1 cellular context compared by ENCODE assay signal in genomic region chr10:3852147-3852904, GRCh38.
A peak's percentile ranks its signal among the peaks of the same experiment; 100 is the strongest.
TF ChIP-seq lines count a peak whose summit lies in the region.

No MANE protein-coding gene starts in this region.

TF ChIP-seq in K562, 482 proteins besides CTCF, POLR2A, EP300 and RAD21 (continued from another document and continues in another):
- TF ChIP-seq, protein P1, sequence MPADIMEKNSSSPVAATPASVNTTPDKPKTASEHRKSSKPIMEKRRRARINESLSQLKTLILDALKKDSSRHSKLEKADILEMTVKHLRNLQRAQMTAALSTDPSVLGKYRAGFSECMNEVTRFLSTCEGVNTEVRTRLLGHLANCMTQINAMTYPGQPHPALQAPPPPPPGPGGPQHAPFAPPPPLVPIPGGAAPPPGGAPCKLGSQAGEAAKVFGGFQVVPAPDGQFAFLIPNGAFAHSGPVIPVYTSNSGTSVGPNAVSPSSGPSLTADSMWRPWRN (IDR thresholded peaks at IDR 0.05; ENCODE audit: low read depth) = no peak
- TF ChIP-seq, protein P2, sequence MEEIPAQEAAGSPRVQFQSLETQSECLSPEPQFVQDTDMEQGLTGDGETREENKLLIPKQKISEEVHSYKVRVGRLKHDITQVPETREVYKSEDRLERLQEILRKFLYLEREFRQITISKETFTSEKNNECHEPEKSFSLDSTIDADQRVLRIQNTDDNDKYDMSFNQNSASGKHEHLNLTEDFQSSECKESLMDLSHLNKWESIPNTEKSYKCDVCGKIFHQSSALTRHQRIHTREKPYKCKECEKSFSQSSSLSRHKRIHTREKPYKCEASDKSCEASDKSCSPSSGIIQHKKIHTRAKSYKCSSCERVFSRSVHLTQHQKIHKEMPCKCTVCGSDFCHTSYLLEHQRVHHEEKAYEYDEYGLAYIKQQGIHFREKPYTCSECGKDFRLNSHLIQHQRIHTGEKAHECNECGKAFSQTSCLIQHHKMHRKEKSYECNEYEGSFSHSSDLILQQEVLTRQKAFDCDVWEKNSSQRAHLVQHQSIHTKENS (CRISPR knock-in tag; IDR thresholded peaks at IDR 0.05) = no peak
- TF ChIP-seq FOS (IDR thresholded peaks at IDR 0.05; ENCODE audit: extremely low read depth, insufficient read length) (peak; percentile 73), TCF15 (CRISPR knock-in tag; IDR thresholded peaks at IDR 0.05) (no peak), CEBPG (CRISPR knock-in tag; IDR thresholded peaks at IDR 0.05) (peak; percentile 19; the same call in 1 of the 2 replicates), CEBPG (tag; conservative IDR thresholded peaks at IDR 0.05 in 1 of 2, IDR thresholded peaks at IDR 0.05 in 1 of 2) (peak; percentile 73 to 86), ZNF217 (CRISPR knock-in tag; IDR thresholded peaks at IDR 0.05) (no peak), SREBF1 (IDR thresholded peaks at IDR 0.05; ENCODE audit: borderline replicate concordance, low read depth, low read length) (no peak), BCOR (IDR thresholded peaks at IDR 0.05) (peak; percentile 15; the same call in 1 of the 2 replicates), DLX4 (CRISPR knock-in tag; IDR thresholded peaks at IDR 0.05) (no peak), BRF2 (IDR thresholded peaks at IDR 0.05; ENCODE audit: borderline replicate concordance, insufficient read depth, insufficient read length) (no peak), SAP30 (IDR thresholded peaks at IDR 0.05; ENCODE audit: borderline replicate concordance, insufficient read depth, low read depth, low read length, poor library complexity, severe bottlenecking) (no peak), JUN (IDR thresholded peaks at IDR 0.05; ENCODE audit: borderline replicate concordance, low read depth, low read length) (peak; percentile 96), JUN (CRISPR knock-in tag; IDR thresholded peaks at IDR 0.05; ENCODE audit: borderline replicate concordance) (no peak), CCAR2 (IDR thresholded peaks at IDR 0.05; ENCODE audit: low read depth, low read length) (no peak), XRCC3 (IDR thresholded peaks at IDR 0.05) (no peak), ILF3 (IDR thresholded peaks at IDR 0.05; ENCODE audit: borderline replicate concordance) (no peak), ZNF717 (CRISPR knock-in tag; IDR thresholded peaks at IDR 0.05) (no peak), ETV1 (tag; conservative IDR thresholded peaks at IDR 0.05; ENCODE audit: low read depth) (peak; percentile 83), MAFG (tag; conservative IDR thresholded peaks at IDR 0.05) (peak; percentile 83), NFIC (IDR thresholded peaks at IDR 0.05) (no peak), TFE3 (CRISPR knock-in tag; IDR thresholded peaks at IDR 0.05) (no peak; the same call in 1 of the 2 replicates), ZNF436 (CRISPR knock-in tag; IDR thresholded peaks at IDR 0.05) (no peak), MLLT1 (IDR thresholded peaks at IDR 0.05) (no peak), TAF9B (IDR thresholded peaks at IDR 0.05; ENCODE audit: partially characterized antibody) (peak; percentile 67), HNRNPUL1 (IDR thresholded peaks at IDR 0.05; ENCODE audit: low read length) (no peak)
- TF ChIP-seq, protein P3, sequence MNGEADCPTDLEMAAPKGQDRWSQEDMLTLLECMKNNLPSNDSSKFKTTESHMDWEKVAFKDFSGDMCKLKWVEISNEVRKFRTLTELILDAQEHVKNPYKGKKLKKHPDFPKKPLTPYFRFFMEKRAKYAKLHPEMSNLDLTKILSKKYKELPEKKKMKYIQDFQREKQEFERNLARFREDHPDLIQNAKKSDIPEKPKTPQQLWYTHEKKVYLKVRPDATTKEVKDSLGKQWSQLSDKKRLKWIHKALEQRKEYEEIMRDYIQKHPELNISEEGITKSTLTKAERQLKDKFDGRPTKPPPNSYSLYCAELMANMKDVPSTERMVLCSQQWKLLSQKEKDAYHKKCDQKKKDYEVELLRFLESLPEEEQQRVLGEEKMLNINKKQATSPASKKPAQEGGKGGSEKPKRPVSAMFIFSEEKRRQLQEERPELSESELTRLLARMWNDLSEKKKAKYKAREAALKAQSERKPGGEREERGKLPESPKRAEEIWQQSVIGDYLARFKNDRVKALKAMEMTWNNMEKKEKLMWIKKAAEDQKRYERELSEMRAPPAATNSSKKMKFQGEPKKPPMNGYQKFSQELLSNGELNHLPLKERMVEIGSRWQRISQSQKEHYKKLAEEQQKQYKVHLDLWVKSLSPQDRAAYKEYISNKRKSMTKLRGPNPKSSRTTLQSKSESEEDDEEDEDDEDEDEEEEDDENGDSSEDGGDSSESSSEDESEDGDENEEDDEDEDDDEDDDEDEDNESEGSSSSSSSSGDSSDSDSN (IDR thresholded peaks at IDR 0.05; ENCODE audit: borderline replicate concordance in 1 of 2, low read depth in 2 of 2, low read length in 2 of 2) = no peak
- TF ChIP-seq, protein P4, sequence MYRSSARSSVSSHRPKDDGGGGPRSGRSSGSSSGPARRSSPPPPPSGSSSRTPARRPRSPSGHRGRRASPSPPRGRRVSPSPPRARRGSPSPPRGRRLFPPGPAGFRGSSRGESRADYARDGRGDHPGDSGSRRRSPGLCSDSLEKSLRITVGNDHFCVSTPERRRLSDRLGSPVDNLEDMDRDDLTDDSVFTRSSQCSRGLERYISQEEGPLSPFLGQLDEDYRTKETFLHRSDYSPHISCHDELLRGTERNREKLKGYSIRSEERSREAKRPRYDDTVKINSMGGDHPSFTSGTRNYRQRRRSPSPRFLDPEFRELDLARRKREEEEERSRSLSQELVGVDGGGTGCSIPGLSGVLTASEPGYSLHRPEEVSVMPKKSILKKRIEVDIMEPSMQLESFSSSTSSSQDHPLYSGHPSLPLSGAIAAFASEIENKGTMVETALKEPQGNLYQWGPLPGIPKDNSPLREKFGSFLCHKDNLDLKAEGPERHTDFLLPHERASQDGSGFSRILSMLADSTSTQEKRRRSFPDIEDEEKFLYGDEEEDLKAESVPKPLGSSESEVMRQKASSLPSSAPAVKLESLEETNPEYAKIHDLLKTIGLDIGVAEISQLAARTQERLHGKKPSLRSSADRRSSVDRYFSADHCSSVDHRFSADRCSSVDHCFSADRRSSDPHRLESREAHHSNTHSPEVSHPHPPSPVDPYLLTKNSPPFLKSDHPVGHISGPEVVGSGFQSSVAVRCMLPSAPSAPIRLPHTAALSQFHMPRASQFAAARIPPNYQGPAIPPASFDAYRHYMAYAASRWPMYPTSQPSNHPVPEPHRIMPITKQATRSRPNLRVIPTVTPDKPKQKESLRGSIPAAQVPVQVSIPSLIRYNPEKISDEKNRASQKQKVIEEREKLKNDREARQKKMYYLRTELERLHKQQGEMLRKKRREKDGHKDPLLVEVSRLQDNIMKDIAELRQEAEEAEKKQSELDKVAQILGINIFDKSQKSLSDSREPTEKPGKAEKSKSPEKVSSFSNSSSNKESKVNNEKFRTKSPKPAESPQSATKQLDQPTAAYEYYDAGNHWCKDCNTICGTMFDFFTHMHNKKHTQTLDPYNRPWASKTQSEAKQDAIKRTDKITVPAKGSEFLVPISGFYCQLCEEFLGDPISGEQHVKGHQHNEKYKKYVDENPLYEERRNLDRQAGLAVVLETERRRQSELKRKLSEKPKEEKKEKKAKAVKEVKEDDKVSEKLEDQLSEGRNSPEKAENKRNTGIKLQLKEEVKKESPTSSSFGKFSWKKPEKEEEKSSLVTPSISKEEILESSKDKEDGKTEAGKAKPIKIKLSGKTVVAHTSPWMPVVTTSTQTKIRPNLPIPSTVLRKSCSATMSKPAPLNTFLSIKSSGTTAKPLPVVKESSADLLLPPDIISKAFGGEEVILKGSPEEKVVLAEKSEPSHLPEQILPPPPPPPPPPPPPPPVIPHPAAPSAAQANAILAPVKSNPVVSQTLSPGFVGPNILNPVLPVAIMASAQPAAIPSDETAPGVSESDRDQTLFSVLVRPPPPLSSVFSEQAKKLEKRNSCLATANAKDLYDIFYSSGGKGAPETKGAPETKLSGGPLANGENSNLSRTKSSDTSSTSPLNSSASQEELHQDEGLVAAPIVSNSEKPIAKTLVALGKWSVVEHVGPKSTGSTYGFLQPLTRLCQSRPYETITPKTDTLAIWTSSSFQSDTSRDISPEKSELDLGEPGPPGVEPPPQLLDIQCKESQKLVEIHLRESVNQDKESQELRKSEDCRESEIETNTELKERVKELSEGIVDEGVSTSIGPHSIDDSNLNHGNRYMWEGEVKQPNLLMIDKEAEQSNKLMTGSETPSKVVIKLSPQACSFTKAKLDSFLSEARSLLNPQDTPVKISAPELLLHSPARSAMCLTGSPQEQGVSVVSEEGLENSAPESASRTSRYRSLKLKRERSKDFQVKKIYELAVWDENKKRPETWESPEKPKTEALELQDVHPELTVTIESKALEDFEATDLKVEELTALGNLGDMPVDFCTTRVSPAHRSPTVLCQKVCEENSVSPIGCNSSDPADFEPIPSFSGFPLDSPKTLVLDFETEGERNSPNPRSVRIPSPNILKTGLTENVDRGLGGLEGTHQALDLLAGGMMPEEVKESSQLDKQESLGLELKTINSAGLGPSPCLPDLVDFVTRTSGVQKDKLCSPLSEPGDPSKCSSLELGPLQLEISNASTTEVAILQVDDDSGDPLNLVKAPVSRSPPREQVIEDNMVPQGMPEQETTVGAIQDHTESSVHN (IDR thresholded peaks at IDR 0.05; ENCODE audit: borderline replicate concordance in 1 of 2, low read depth in 1 of 2) = peak in 1 of 2 experiments; percentile 91; a peak in 2 of 4 replicates
